15 cellular contexts compared by ENCODE assay signal in the genomic region with DNA sequence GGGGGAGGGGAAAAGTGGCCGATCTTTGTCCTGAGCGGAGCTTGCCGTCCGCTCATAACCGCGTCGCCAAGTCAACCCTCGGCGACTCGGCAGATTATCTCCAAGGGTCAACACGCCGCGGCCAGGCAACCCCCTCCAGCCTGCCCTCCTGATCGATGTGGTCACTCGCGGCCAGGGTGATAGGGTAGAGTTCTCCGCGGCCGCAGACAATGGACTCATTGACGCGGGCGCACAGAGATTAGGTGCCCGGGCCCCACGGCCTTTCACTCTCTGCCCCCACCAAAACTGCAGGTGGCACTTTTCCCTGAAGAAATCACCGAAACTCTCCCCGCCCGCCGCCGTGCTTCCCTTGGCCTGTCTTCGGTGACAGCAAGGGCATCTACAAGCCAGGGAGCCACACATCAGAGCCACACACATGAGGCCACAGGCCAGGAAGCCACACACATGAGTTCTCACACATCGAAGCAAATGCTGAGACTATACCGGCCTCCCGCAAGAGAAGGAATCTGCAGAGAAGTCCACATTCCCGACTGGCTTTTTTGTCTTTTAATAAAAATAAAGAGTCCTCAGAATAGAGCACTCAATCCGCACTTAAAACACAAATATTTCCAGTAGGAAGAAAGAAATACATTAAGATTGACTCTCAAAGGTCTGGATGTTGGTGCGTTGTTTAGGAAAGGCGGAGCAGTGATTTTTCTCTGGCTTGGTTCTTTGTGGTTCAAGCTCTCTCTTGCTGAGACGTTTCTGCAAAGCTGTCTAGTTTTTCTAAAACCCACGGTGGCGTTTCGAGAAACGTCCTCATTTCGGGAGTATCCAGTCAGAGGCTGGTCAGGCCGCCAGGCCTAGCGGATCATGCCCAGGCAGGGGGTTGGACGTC. TPM values are rescaled to one million over a fixed set of nuclear protein-coding genes. Genes with fewer than 3 reads are reported as not detected.
DNase-seq lines count a peak whose midpoint lies in the region; ATAC-seq and TF ChIP-seq lines count a peak whose summit lies in the region.
"Had no signal": no experiment of that assay in that cellular context is flagged by ENCODE, and none has a peak within 500 bp of the region (broad histone marks: within the 10 kb centered on the region; RNA-seq: fewer than 3 reads in every experiment).

No MANE protein-coding gene starts in this region.

- H3K27ac Mint-ChIP-seq in endothelial cell (ENCODE audit: unreplicated experiment), result no peak overlapping the region

- peaks cover 3% of the 10 kb centered on the region for H3K36me3 Mint-ChIP-seq in endothelial cell (ENCODE audit: low read depth, unreplicated experiment)

- no peak overlapping the region for H2BK12ac ChIP-seq in neuronal stem cell (ENCODE audit: low read length)

- no peak overlapping the region for H4K8ac ChIP-seq in neuronal stem cell (ENCODE audit: low read depth, low read length)

- H3K18ac ChIP-seq in neuronal stem cell (ENCODE audit: low read length), result peak overlapping the region; percentile 11

- peaks cover 26% of the 10 kb centered on the region for H3K27me3 Mint-ChIP-seq in endothelial cell (ENCODE audit: unreplicated experiment)

- H3K9me3 ChIP-seq in Panc1 (ENCODE audit: control insufficient read depth, insufficient read depth, low read depth, low read length) (no peaks in the 10 kb centered on the region), neuronal stem cell (replicated peaks in 1 of 2; ENCODE audit: control insufficient read depth in 2 of 2, insufficient read depth in 1 of 2, low read depth in 1 of 2, low read length in 2 of 2) (peaks cover 0 to 8% of the 10 kb centered on the region in 2 donors)
- H3K9me3 ChIP-seq: colonic mucosa, mucosa of descending colon, upper lobe of right lung had no signal

- in situ Hi-C loops in Panc1 (cut with HindIII; ENCODE audit: low pct_unique_long_range_greater_than_20kb, low sequenced_read_pairs), result no loop called here

- POLR2A ChIA-PET in Panc1 (lab: Charles Lee), result no interaction called here

- BruUV-seq in Panc1 (replicated peaks; lab: Mats Ljungman, UMichigan), result no TSS peak

- H3K27ac ChIP-seq in Panc1 (ENCODE audit: low read length) (peak overlapping the region; percentile 86), neuronal stem cell (replicated peaks; ENCODE audit: low read length) (no peak overlapping the region)
- H3K27ac ChIP-seq: colonic mucosa, upper lobe of right lung had no signal

- WGBS in neuronal stem cell (ENCODE audit: extremely low coverage in 2 of 2, insufficient read length in 2 of 2, insufficient replicate concordance in 1 of 2), 2 donors, result no CpG with 5 or more reads among the region's 46 CpGs

- H3K9ac ChIP-seq in neuronal stem cell (ENCODE audit: low read depth, low read length, poor library complexity), result no peak overlapping the region

- H3K9me3 Mint-ChIP-seq in endothelial cell (ENCODE audit: unreplicated experiment), result no peaks in the 10 kb centered on the region

- peak overlapping the region; percentile 61 for H3K23ac ChIP-seq in neuronal stem cell (ENCODE audit: low read depth, low read length, poor library complexity)

- H3K14ac ChIP-seq in neuronal stem cell (ENCODE audit: low read length), result no peak overlapping the region

- H3K4me1 ChIP-seq in Panc1 (ENCODE audit: control insufficient read depth, insufficient read depth, low read length), result peaks cover 3% of the 10 kb centered on the region; the same call in 1 of the 2 replicates
- H3K4me1 ChIP-seq in neuronal stem cell (ENCODE audit: control insufficient read depth in 2 of 2, insufficient read depth in 1 of 2, low read depth in 1 of 2, low read length in 2 of 2), result peaks cover 2 to 6% of the 10 kb centered on the region in 2 donors

- H2BK120ac ChIP-seq in neuronal stem cell (ENCODE audit: low read depth, low read length), result no peak overlapping the region

- no peaks in the 10 kb centered on the region for H3K27me3 ChIP-seq in Panc1 (ENCODE audit: control insufficient read depth, insufficient read depth, low read length)
- peaks cover 50 to 91% (median 85%) of the 10 kb centered on the region in 3 experiments for H3K27me3 ChIP-seq in neuronal stem cell (ENCODE audit: control insufficient read depth in 3 of 3, insufficient read depth in 3 of 3, low read depth in 1 of 3, low read length in 3 of 3)

- no peak overlapping the region for H4K91ac ChIP-seq in neuronal stem cell (ENCODE audit: low read depth, low read length, poor library complexity)

- H3K36me3 ChIP-seq in Panc1 (ENCODE audit: control insufficient read depth, insufficient read depth, low read length) (no peaks in the 10 kb centered on the region), neuronal stem cell (replicated peaks in 1 of 2; ENCODE audit: control insufficient read depth in 2 of 2, insufficient read depth in 2 of 2, low read length in 2 of 2) (no peaks in the 10 kb centered on the region)
- H3K36me3 ChIP-seq: colonic mucosa, upper lobe of right lung had no signal

- H3K79me1 ChIP-seq in neuronal stem cell (ENCODE audit: low read depth, low read length), result no peaks in the 10 kb centered on the region

- peak overlapping the region; percentile 83 for H3K4me3 Mint-ChIP-seq in endothelial cell (ENCODE audit: unreplicated experiment)

- CTCF ChIA-PET in Panc1 (lab: Charles Lee), result no interaction called here

- no peak for TF ChIP-seq CTCF in Panc1 (IDR thresholded peaks at IDR 0.05)
- no peak for TF ChIP-seq CTCF in endothelial cell (IDR thresholded peaks at IDR 0.05; ENCODE audit: unreplicated experiment)

- no peak overlapping the region for H2BK15ac ChIP-seq in neuronal stem cell (ENCODE audit: low read length)

- intact Hi-C loops in Panc1 (cut with micrococcal nuclease; ENCODE audit: unreplicated experiment), result no loop called here

- H3K4me2 ChIP-seq in neuronal stem cell (ENCODE audit: insufficient read depth, low read length, poor library complexity, severe bottlenecking), result peak overlapping the region; percentile 31

- peak; percentile 71 for DNase-seq in NCI-H748 (lab: John Stamatoyannopoulos, UW; ENCODE audit: unreplicated experiment)
- no peak for DNase-seq in NCI-H748 treated with DMSO at 0.1 percent for 48 hours (lab: John Stamatoyannopoulos, UW)
- DNase-seq in Panc1 (ENCODE audit: low read depth, low spot score), result no peak
- DNase-seq in endothelial cell (ENCODE audit: low spot score), result no peak
- DNase-seq in neuronal stem cell (ENCODE audit: low spot score), result peak; percentile 46
- no peak for DNase-seq in SK-N-DZ (ENCODE audit: low spot score)
- DNase-seq: 8988T; activated CD4-positive, alpha-beta T cell treated with anti-CD3 and anti-CD28 coated beads, Interleukin-2, amount 50 U/mL, for 1 hour; activated naive CD4-positive, alpha-beta T cell; colonic mucosa; upper lobe of right lung had no signal

- no peak for ATAC-seq in Panc1
- no peak for ATAC-seq in HG03039 (IDR thresholded peaks at IDR 0.05; ENCODE audit: unreplicated experiment)
- no peak for ATAC-seq in GM19023 (IDR thresholded peaks at IDR 0.05; ENCODE audit: unreplicated experiment)
- ATAC-seq: mucosa of descending colon, upper lobe of right lung had no signal

- H3K4ac ChIP-seq in neuronal stem cell (ENCODE audit: low read length), result no peak overlapping the region

- H3K4me3 ChIP-seq in Panc1 (ENCODE audit: low read depth in 2 of 2, low read length in 2 of 2) (peak overlapping the region; percentile 35 to 57), neuronal stem cell (ENCODE audit: low read length in 2 of 2) (no peak overlapping the region)
- H3K4me3 ChIP-seq: mucosa of descending colon, upper lobe of right lung had no signal

- peak overlapping the region; percentile 69 for H2AFZ ChIP-seq in neuronal stem cell (ENCODE audit: low read length)

- peaks cover 38% of the 10 kb centered on the region for H3K4me1 Mint-ChIP-seq in endothelial cell (ENCODE audit: unreplicated experiment)

- no peak overlapping the region for H2BK5ac ChIP-seq in neuronal stem cell (ENCODE audit: low read length)

- no peak overlapping the region for H2AK5ac ChIP-seq in neuronal stem cell (ENCODE audit: low read depth, low read length)

RNA-seq across cellular contexts. Expression of a gene that starts 1.5 kb away (rescaled TPM):
- 3.4 TPM for total RNA-seq in Panc1 (2021; ENCODE audit: unreplicated experiment)
- 2.9 TPM for polyA plus RNA-seq in Panc1 (2012; ENCODE audit: insufficient read length)
- total RNA-seq in endothelial cell (ENCODE audit: unreplicated experiment), result 0.59 TPM
- not detected for polyA plus RNA-seq in neuronal stem cell (2013, experiment 1 of 2)
- polyA plus RNA-seq in neuronal stem cell (2013, experiment 2 of 2), result not detected
- polyA plus RNA-seq in SK-N-DZ (2014; cell fraction: cytosol; rRNA removed), result not detected in 2 replicates
- polyA plus RNA-seq in SK-N-DZ (2014; cell fraction: nucleus; rRNA removed), result not detected in 2 replicates
- total RNA-seq: upper lobe of right lung had no signal

RNA-seq across cellular contexts. Expression of a gene that starts 50.8 kb away (rescaled TPM):
- total RNA-seq in Panc1 (2021; ENCODE audit: unreplicated experiment) (5.1 TPM), endothelial cell (ENCODE audit: unreplicated experiment) (0.33 TPM)
- 4.9 TPM for polyA plus RNA-seq in Panc1 (2012; ENCODE audit: insufficient read length)
- 0.03 TPM for polyA plus RNA-seq in neuronal stem cell (2013, experiment 1 of 2)
- polyA plus RNA-seq in neuronal stem cell (2013, experiment 2 of 2), result 0.03 TPM
- not detected in 2 replicates for polyA plus RNA-seq in SK-N-DZ (2014; cell fraction: cytosol; rRNA removed)
- not detected in 2 replicates for polyA plus RNA-seq in SK-N-DZ (2014; cell fraction: nucleus; rRNA removed)
- total RNA-seq: MCF 10A, upper lobe of right lung had no signal

Comparison
In these comparisons a context has a peak if more than half of its experiments do, and no peak if none do; other contexts are left out.
1. DNase-seq: peak in NCI-H748 (single experiment) and neuronal stem cell (single experiment); none in NCI-H748 treated with DMSO at 0.1 percent for 48 hours (single experiment), Panc1 (single experiment), endothelial cell (single experiment) and SK-N-DZ (single experiment).
2. H3K4me3 ChIP-seq: peak in Panc1 (2 of 2); none in neuronal stem cell (0 of 2).